In genomic region chr3:74756586-74756985, GRCh38 we compare ENCODE assay signal across 23 cellular contexts.
"Had no signal": no experiment of that assay in that cellular context is flagged by ENCODE, and none has a peak within 500 bp of the region (broad histone marks: within the 10 kb centered on the region; RNA-seq: fewer than 3 reads in every experiment).

No MANE protein-coding gene starts in this region.

- H3K4me1 Mint-ChIP-seq: activated naive CD8-positive, alpha-beta T cell treated with anti-CD3 and anti-CD28 coated beads for 36 hours; memory B cell; nephron; stimulated activated naive B cell treated with anti-CD40 and anti-IgM and Interleukin-4, amounts not matched to agents 10 μg/mL and 1 μg/mL and 100 μg/mL, for 72 hours had no signal

- H3K27ac Mint-ChIP-seq: activated naive CD8-positive, alpha-beta T cell treated with anti-CD3 and anti-CD28 coated beads for 36 hours; activated T-cell treated with anti-CD3 and anti-CD28 coated beads, Interleukin-2, amount 50 U/mL, for 24 hours; activated T-helper 2 cell treated with anti-CD3 and anti-CD28 coated beads, Interferon-gamma antibody, Interleukin-2, Interleukin-4, amounts not matched to agents 10 μg/mL and 5 μg/mL and 100 μg/mL, durations not matched to agents 14 hours and 24 hours and 36 hours; memory B cell; nephron; stimulated activated naive B cell treated with anti-CD40 and anti-IgM and Interleukin-4, amounts not matched to agents 10 μg/mL and 1 μg/mL and 100 μg/mL, for 72 hours; T-helper 2 cell treated with Interferon-gamma antibody and Interleukin-4, amounts not matched to agents 5 μg/mL and 100 μg/mL, for 36 hours had no signal

- H3K27me3 ChIP-seq: cardiac muscle cell, gastroesophageal sphincter, sigmoid colon, transverse colon, uterus had no signal

- H3K9me3 ChIP-seq: gastroesophageal sphincter, sigmoid colon, uterus had no signal

- H3K4me3 Mint-ChIP-seq: activated naive CD8-positive, alpha-beta T cell treated with anti-CD3 and anti-CD28 coated beads for 36 hours; activated T-cell treated with anti-CD3 and anti-CD28 coated beads, Interleukin-2, amount 50 U/mL, for 24 hours; memory B cell; nephron; stimulated activated naive B cell treated with anti-CD40 and anti-IgM and Interleukin-4, amounts not matched to agents 10 μg/mL and 1 μg/mL and 100 μg/mL, for 72 hours; T-helper 2 cell treated with Interferon-gamma antibody and Interleukin-4, amounts not matched to agents 5 μg/mL and 100 μg/mL, for 36 hours had no signal

- H3K4me1 ChIP-seq: gastroesophageal sphincter, sigmoid colon, transverse colon, uterus had no signal

- DNase-seq: activated CD4-positive, alpha-beta T cell treated with anti-CD3 and anti-CD28 coated beads, Interleukin-2, amount 50 U/mL, for 1 hour; activated CD4-positive, CD25-positive, alpha-beta regulatory T cell treated with anti-CD3 and anti-CD28 coated beads, Interleukin-2, amount 50 U/mL, for 72 hours; activated CD8-positive, alpha-beta memory T cell treated with anti-CD3 and anti-CD28 coated beads for 24 hours; activated CD8-positive, alpha-beta memory T cell treated with anti-CD3 and anti-CD28 coated beads, Interleukin-2, amount 50 U/mL, for 4 hours; activated naive CD4-positive, alpha-beta T cell treated with Interleukin-2 at 50 U/mL for 16 hours; activated naive CD8-positive, alpha-beta T cell treated with anti-CD3 and anti-CD28 coated beads for 36 hours; activated T-cell treated with anti-CD3 and anti-CD28 coated beads, Interleukin-2, amount 50 U/mL, for 24 hours; cortex of kidney; sigmoid colon; stimulated activated CD4-positive, alpha-beta T cell treated with anti-CD3 and anti-CD28 coated beads, Interleukin-15, amount 100 ng/mL, for 24 hours; stimulated activated CD8-positive, alpha-beta memory T cell treated with anti-CD3 and anti-CD28 coated beads, Interleukin-4, amount 100 ng/mL, for 48 hours; stimulated activated naive B cell treated with anti-CD40 and anti-IgM and Interleukin-4, amounts not matched to agents 10 μg/mL and 1 μg/mL and 100 μg/mL, for 72 hours; transverse colon; uterus had no signal

- ATAC-seq: esophagus mucosa; gastroesophageal sphincter; stimulated activated naive B cell treated with anti-CD40 and anti-IgM and Interleukin-4, amounts not matched to agents 10 μg/mL and 1 μg/mL and 100 μg/mL, for 72 hours had no signal

- H3K4me3 ChIP-seq: cardiac muscle cell, gastroesophageal sphincter, sigmoid colon, smooth muscle cell, transverse colon, uterus had no signal

- H3K27me3 Mint-ChIP-seq: activated naive CD8-positive, alpha-beta T cell treated with anti-CD3 and anti-CD28 coated beads for 36 hours; activated T-cell treated with anti-CD3 and anti-CD28 coated beads, Interleukin-2, amount 50 U/mL, for 24 hours; memory B cell; stimulated activated naive B cell treated with anti-CD40 and anti-IgM and Interleukin-4, amounts not matched to agents 10 μg/mL and 1 μg/mL and 100 μg/mL, for 72 hours had no signal

- H3K9me3 Mint-ChIP-seq: nephron had no signal

- H3K36me3 ChIP-seq: cardiac muscle cell, gastroesophageal sphincter, sigmoid colon, transverse colon, uterus had no signal

- H3K4me2 ChIP-seq: smooth muscle cell had no signal

- H3K27ac ChIP-seq: cardiac muscle cell, gastroesophageal sphincter, sigmoid colon, transverse colon, uterus, VCaP had no signal

- H3K36me3 Mint-ChIP-seq: activated naive CD8-positive, alpha-beta T cell treated with anti-CD3 and anti-CD28 coated beads for 36 hours; memory B cell; stimulated activated naive B cell treated with anti-CD40 and anti-IgM and Interleukin-4, amounts not matched to agents 10 μg/mL and 1 μg/mL and 100 μg/mL, for 72 hours had no signal
